Comparison of ENCODE assay signal across 34 cellular contexts in genomic region chr12:118582863-118583262, GRCh38.
"Had no signal": no experiment of that assay in that cellular context is flagged by ENCODE, and none has a peak within 500 bp of the region (broad histone marks: within the 10 kb centered on the region; RNA-seq: fewer than 3 reads in every experiment).

No MANE protein-coding gene starts in this region.

- H3K36me3 ChIP-seq: MG63, Peyer's patch, SJSA1 had no signal

- H3K27ac ChIP-seq: Peyer's patch, SJSA1 had no signal

- ATAC-seq: activated CD8-positive, alpha-beta T cell treated with anti-CD3 and anti-CD28 coated beads for 36 hours; activated T-cell treated with anti-CD3 and anti-CD28 coated beads, Interleukin-2, amount 50 U/mL, for 72 hours; activated T-helper 17 cell treated with anti-CD3 and anti-CD28 coated beads, Interleukin-2, amount 50 U/mL, for 72 hours; PC-3 had no signal

- H3K4me3 ChIP-seq: MG63, Peyer's patch, SJSA1 had no signal

- FAIRE-seq: TTC549 had no signal

- H3K9ac ChIP-seq: SK-N-SH had no signal

- H3K9me3 ChIP-seq: MG63, Peyer's patch, SJSA1, SK-N-SH had no signal

- H3K4me2 ChIP-seq: SK-N-SH had no signal

- H3K27me3 ChIP-seq: MG63, Peyer's patch, SJSA1 had no signal

- H3K4me1 ChIP-seq: Peyer's patch, SJSA1 had no signal

- DNase-seq: activated CD4-positive, alpha-beta T cell treated with anti-CD3 and anti-CD28 coated beads, Interleukin-2, amount 10 ng/mL, durations not matched to agents 24 days and 14 days; activated CD4-positive, alpha-beta T cell treated with anti-CD3 and anti-CD28 coated beads, Interleukin-2, amount 50 U/mL, for 4 hours; activated CD8-positive, alpha-beta T cell treated with anti-CD3 and anti-CD28 coated beads for 36 hours; activated effector memory CD4-positive, alpha-beta T cell treated with anti-CD3 and anti-CD28 coated beads, Interleukin-2, amount 50 U/mL, for 16 hours; activated naive CD4-positive, alpha-beta T cell; activated naive CD4-positive, alpha-beta T cell treated with anti-CD3 and anti-CD28 coated beads, Interleukin-2, amount 50 U/mL, for 16 hours; activated naive CD8-positive, alpha-beta T cell treated with anti-CD3 and anti-CD28 coated beads for 36 hours; activated T-cell treated with anti-CD3 and anti-CD28 coated beads, Interleukin-2, amount 50 U/mL, for 1 hour; activated T-cell treated with anti-CD3 and anti-CD28 coated beads, Interleukin-2, amount 50 U/mL, for 72 hours; amniotic stem cell; aorta; caudate nucleus; cerebellar nuclear complex; Karpas-422; KBM-7; MG63; NCI-H1092 treated with DMSO at 0.1 percent for 48 hours; NCI-H1417; NCI-H146; NCI-H187; NCI-H2081; NCI-H2171 treated with DMSO at 0.1 percent for 48 hours; NCI-H2227 treated with DMSO at 0.1 percent for 48 hours; NCI-H526; NCI-H748 treated with DMSO at 0.1 percent for 48 hours; NK-92 treated with Interleukin-12 subunit alpha and Interleukin-12 subunit beta, amount 100 ng/mL, for 24 hours; PC-3; Peyer's patch; RPMI8226; SHP77 treated with DMSO at 0.1 percent for 48 hours; SK-N-SH had no signal
